Comparison of ENCODE assay signal across 8 cellular contexts in genomic region chr10:31318854-31319601, GRCh38. TPM values are rescaled to one million over a fixed set of nuclear protein-coding genes. Genes with fewer than 3 reads are reported as not detected.
DNase-seq lines count a peak whose midpoint lies in the region; TF ChIP-seq lines count a peak whose summit lies in the region.

Gene ZEB1, plus strand, starts transcription at chr10:31319216. Its CDS starts 19 bp downstream, at chr10:31319235.

- TF ChIP-seq CTCF in HEK293 (tag by site-specific recombination; IDR thresholded peaks at IDR 0.05) (no peak), cardiac muscle cell (IDR thresholded peaks at IDR 0.05; ENCODE audit: low read depth, low read length) (peak; percentile 51), parathyroid adenoma (IDR thresholded peaks at IDR 0.05) (peak; percentile 41), tibial nerve (IDR thresholded peaks at IDR 0.05) (peak; percentile 32 to 79 (median 53))

- H2AFZ ChIP-seq in parathyroid adenoma = peak within 1 kb of the TSS; percentile 93

- CTCF ChIA-PET in HEK293 (lab: Yijun Ruan, JAX) = no interaction called here

- H3K4me1 Mint-ChIP-seq in activated naive CD8-positive, alpha-beta T cell treated with anti-CD3 and anti-CD28 coated beads for 36 hours = peaks cover 33% of the 10 kb centered on the region

- peak within 1 kb of the TSS; percentile 98 for H3K27ac Mint-ChIP-seq in activated naive CD8-positive, alpha-beta T cell treated with anti-CD3 and anti-CD28 coated beads for 36 hours

- peak within 1 kb of the TSS; percentile 71 for H3K4me3 ChIP-seq in HEK293 (ENCODE audit: low read depth, low read length)
- peak within 1 kb of the TSS; percentile 100 for H3K4me3 ChIP-seq in cardiac muscle cell
- H3K4me3 ChIP-seq in parathyroid adenoma (ENCODE audit: low read depth, low read length) = peak within 1 kb of the TSS; percentile 89
- H3K4me3 ChIP-seq in tibial nerve = peak within 1 kb of the TSS; percentile 91 to 95 (median 92)

- WGBS in tibial nerve, 2 donors = 1% methylated on average over 56 to 70 of the region's 71 CpGs

- H3K36me3 Mint-ChIP-seq in activated naive CD8-positive, alpha-beta T cell treated with anti-CD3 and anti-CD28 coated beads for 36 hours = peaks cover 14% of the 10 kb centered on the region

- H3K27me3 Mint-ChIP-seq in activated naive CD8-positive, alpha-beta T cell treated with anti-CD3 and anti-CD28 coated beads for 36 hours = no peaks in the 10 kb centered on the region

- TF ChIP-seq POLR2A in tibial nerve (IDR thresholded peaks at IDR 0.05) = peak in 1 of 2 donors; percentile 44

- H3K9me3 ChIP-seq in HEK293 (ENCODE audit: control insufficient read depth, insufficient read depth, low read depth, low read length) (no peaks in the 10 kb centered on the region), cardiac muscle cell (ENCODE audit: low read depth) (no peaks in the 10 kb centered on the region), parathyroid adenoma (ENCODE audit: control insufficient read depth, low read length) (no peaks in the 10 kb centered on the region), tibial nerve (no peaks in the 10 kb centered on the region)

- no peaks in the 10 kb centered on the region for H3K9me3 Mint-ChIP-seq in activated naive CD8-positive, alpha-beta T cell treated with anti-CD3 and anti-CD28 coated beads for 36 hours

- peak within 1 kb of the TSS; percentile 87 for H3K4me2 ChIP-seq in parathyroid adenoma (ENCODE audit: low read length)

- H3K4me1 ChIP-seq in HEK293 (ENCODE audit: control insufficient read depth, insufficient read depth, low read length) (no peaks in the 10 kb centered on the region), cardiac muscle cell (ENCODE audit: low read depth) (peaks cover 13% of the 10 kb centered on the region), parathyroid adenoma (no peaks in the 10 kb centered on the region), tibial nerve (peaks cover 0 to 35% (median 6%) of the 10 kb centered on the region in 4 donors)

- peak; percentile 72 for DNase-seq in GM04504 (ENCODE audit: low read depth)
- peak; percentile 94 for DNase-seq in NAMALWA (ENCODE audit: low spot score)
- peak; percentile 39 for DNase-seq in SKM-1 (lab: John Stamatoyannopoulos, UW; ENCODE audit: unreplicated experiment)
- peak; percentile 86 for DNase-seq in activated naive CD8-positive, alpha-beta T cell treated with anti-CD3 and anti-CD28 coated beads for 36 hours
- peak; percentile 95 for DNase-seq in cardiac muscle cell (ENCODE audit: low read depth in 1 of 2, low spot score in 1 of 2)
- peak; percentile 80 to 91 for DNase-seq in tibial nerve (ENCODE audit: low spot score in 2 of 2)

- H3K36me3 ChIP-seq in HEK293 (ENCODE audit: control insufficient read depth in 2 of 2, insufficient read depth in 1 of 2, low read length in 2 of 2) = no peaks in the 10 kb centered on the region
- no peaks in the 10 kb centered on the region for H3K36me3 ChIP-seq in cardiac muscle cell
- H3K36me3 ChIP-seq in parathyroid adenoma (ENCODE audit: control insufficient read depth, insufficient read depth, low read length) = no peaks in the 10 kb centered on the region
- H3K36me3 ChIP-seq in tibial nerve = no peaks in the 10 kb centered on the region

- H3K9ac ChIP-seq in parathyroid adenoma = no peak within 1 kb of the TSS

- H3K79me2 ChIP-seq in parathyroid adenoma = no peaks in the 10 kb centered on the region

- peak in 1 of 2 donors; percentile 81 for TF ChIP-seq EP300 in tibial nerve (IDR thresholded peaks at IDR 0.05)

- peak within 1 kb of the TSS; percentile 84 for H3K27ac ChIP-seq in HEK293 (ENCODE audit: extremely low read depth, low read depth, low read length)
- H3K27ac ChIP-seq in cardiac muscle cell = peak within 1 kb of the TSS; percentile 91
- peak within 1 kb of the TSS; percentile 70 for H3K27ac ChIP-seq in parathyroid adenoma
- peak within 1 kb of the TSS; percentile 93 to 98 (median 96) for H3K27ac ChIP-seq in tibial nerve

- peak within 1 kb of the TSS; percentile 99 for H3K4me3 Mint-ChIP-seq in activated naive CD8-positive, alpha-beta T cell treated with anti-CD3 and anti-CD28 coated beads for 36 hours

- POLR2A ChIA-PET in HEK293 (lab: Yijun Ruan, JAX) = interaction anchor here (1.9 kb wide), 1 partner anchor 287 kb away, joined by 7 read pairs; the partner anchor contains the start of gene ZNF438

- H3K27me3 ChIP-seq in cardiac muscle cell (peaks cover 30% of the 10 kb centered on the region), parathyroid adenoma (ENCODE audit: control insufficient read depth, insufficient read depth, low read length) (no peaks in the 10 kb centered on the region), tibial nerve (no peaks in the 10 kb centered on the region)

TF ChIP-seq in HEK293, 187 proteins besides CTCF, POLR2A, EP300 and RAD21 (continues in another document):
- TF ChIP-seq SP3 (tag by site-specific recombination; IDR thresholded peaks at IDR 0.05) = peak; percentile 74; the same call in 1 of the 2 replicates
- TF ChIP-seq ZNF423 (tag by site-specific recombination; IDR thresholded peaks at IDR 0.05) = 0 out of 2 replicates have a peak, but pooled peaks have one; percentile 3
- TF ChIP-seq PRDM1 (tag by site-specific recombination; IDR thresholded peaks at IDR 0.05) = peak; percentile 95
- no peak for TF ChIP-seq PRDM6 (tag by site-specific recombination; IDR thresholded peaks at IDR 0.05)
- no peak for TF ChIP-seq ZNF596 (tag by site-specific recombination; IDR thresholded peaks at IDR 0.05)
- peak; percentile 72 for TF ChIP-seq ZXDB (tag by site-specific recombination; IDR thresholded peaks at IDR 0.05)
- no peak for TF ChIP-seq IKZF3 (tag by site-specific recombination; IDR thresholded peaks at IDR 0.05)
- TF ChIP-seq, protein P1, sequence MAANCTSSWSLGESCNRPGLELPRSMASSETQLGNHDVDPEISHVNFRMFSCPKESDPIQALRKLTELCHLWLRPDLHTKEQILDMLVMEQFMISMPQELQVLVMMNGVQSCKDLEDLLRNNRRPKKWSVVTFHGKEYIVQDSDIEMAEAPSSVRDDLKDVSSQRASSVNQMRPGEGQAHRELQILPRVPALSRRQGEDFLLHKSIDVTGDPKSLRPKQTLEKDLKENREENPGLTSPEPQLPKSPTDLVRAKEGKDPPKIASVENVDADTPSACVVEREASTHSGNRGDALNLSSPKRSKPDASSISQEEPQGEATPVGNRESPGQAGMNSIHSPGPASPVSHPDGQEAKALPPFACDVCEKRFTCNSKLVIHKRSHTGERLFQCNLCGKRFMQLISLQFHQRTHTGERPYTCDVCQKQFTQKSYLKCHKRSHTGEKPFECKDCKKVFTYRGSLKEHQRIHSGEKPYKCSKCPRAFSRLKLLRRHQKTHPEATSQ (tag by site-specific recombination; IDR thresholded peaks at IDR 0.05) = no peak
- TF ChIP-seq, protein P2, sequence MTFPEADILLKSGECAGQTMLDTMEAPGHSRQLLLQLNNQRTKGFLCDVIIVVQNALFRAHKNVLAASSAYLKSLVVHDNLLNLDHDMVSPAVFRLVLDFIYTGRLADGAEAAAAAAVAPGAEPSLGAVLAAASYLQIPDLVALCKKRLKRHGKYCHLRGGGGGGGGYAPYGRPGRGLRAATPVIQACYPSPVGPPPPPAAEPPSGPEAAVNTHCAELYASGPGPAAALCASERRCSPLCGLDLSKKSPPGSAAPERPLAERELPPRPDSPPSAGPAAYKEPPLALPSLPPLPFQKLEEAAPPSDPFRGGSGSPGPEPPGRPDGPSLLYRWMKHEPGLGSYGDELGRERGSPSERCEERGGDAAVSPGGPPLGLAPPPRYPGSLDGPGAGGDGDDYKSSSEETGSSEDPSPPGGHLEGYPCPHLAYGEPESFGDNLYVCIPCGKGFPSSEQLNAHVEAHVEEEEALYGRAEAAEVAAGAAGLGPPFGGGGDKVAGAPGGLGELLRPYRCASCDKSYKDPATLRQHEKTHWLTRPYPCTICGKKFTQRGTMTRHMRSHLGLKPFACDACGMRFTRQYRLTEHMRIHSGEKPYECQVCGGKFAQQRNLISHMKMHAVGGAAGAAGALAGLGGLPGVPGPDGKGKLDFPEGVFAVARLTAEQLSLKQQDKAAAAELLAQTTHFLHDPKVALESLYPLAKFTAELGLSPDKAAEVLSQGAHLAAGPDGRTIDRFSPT (tag by site-specific recombination; IDR thresholded peaks at IDR 0.05) = peak; percentile 92
- TF ChIP-seq ZNF664 (tag by site-specific recombination; IDR thresholded peaks at IDR 0.05) = no peak

RNA-seq across cellular contexts. Expression of gene ZEB1, which starts in this region (rescaled TPM):
- total RNA-seq in activated naive CD8-positive, alpha-beta T cell treated with anti-CD3 and anti-CD28 coated beads for 36 hours = 10 to 100 TPM; 23.5 to 27.8 TPM
- total RNA-seq in cardiac muscle cell (25.4 and 37.3 TPM in 2 replicates), tibial nerve (100 to 1,000 TPM in 2 of 4 donors, 10 to 100 TPM in 2; 84.6 to 128 (median 95.7) TPM)
- 19.1 and 23.9 TPM in 2 replicates for polyA plus RNA-seq in cardiac muscle cell

Comparison
In these comparisons a context has a peak if more than half of its experiments do, and no peak if none do; other contexts are left out.
1. Peak in every context shown above with its lines: DNase-seq, H3K4me3 ChIP-seq and H3K27ac ChIP-seq.
2. DNase-seq: peak in every context shown above with its lines; median percentile 95 in cardiac muscle cell; 94 in NAMALWA; 86 in activated naive CD8-positive, alpha-beta T cell treated with anti-CD3 and anti-CD28 coated beads for 36 hours; 86 in tibial nerve; 72 in GM04504; 39 in SKM-1.